In the genomic region with DNA sequence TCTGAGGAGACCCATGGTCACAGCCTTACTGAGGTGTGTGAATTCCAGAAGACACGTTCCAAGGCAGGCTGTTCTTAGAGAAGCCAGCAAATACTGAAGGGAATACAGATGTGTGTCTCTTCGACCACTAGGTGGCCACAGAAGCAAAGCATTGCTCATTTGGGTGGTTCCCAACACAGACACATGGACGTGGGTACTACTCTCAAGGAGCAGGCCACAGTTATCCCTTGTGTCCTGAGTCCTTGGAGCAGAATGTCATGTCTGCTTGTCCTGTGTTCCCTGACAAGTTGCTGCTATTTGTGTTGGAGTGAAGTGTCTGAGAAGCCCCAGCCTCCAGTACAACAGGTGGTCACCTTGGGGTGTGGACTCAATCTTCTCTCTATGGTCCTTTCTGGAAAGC, we compare ENCODE assay signal across 8 cellular contexts. TPM values are rescaled to one million over a fixed set of nuclear protein-coding genes. Genes with fewer than 3 reads are reported as not detected.
DNase-seq lines count a peak whose midpoint lies in the region; ATAC-seq and TF ChIP-seq lines count a peak whose summit lies in the region.

No MANE protein-coding gene starts in this region.

- no peak overlapping the region for H3K4me3 ChIP-seq in PC-9
- no peak overlapping the region for H3K4me3 ChIP-seq in fibroblast of the aortic adventitia (ENCODE audit: low read depth, low read length)
- no peak overlapping the region for H3K4me3 ChIP-seq in upper lobe of left lung

- 0% methylated on average over 1 to 3 of the region's 3 CpGs for WGBS in upper lobe of left lung, 2 donors

- CTCF ChIA-PET in PC-9 (lab: Charles Lee), result interaction anchor here (0.6 to 1.6 kb wide), 5 partner anchors 30 to 864 kb away, joined by 3 to 9 read pairs (median 4); partner anchors contain the start of gene HMOX2

- H3K27ac Mint-ChIP-seq in activated T-helper 2 cell treated with anti-CD3 and anti-CD28 coated beads, Interferon-gamma antibody, Interleukin-2, Interleukin-4, amounts not matched to agents 10 μg/mL and 5 μg/mL and 100 μg/mL, durations not matched to agents 14 hours and 24 hours and 36 hours, result peak overlapping the region; percentile 85

- POLR2A ChIA-PET in PC-9 (lab: Charles Lee; ENCODE audit: unreplicated experiment), result interaction anchor here (0.6 to 0.7 kb wide), 3 partner anchors 27 to 289 kb away, joined by 3 to 9 read pairs (median 4); no protein-coding TSS in a partner anchor

- H3K27me3 ChIP-seq in PC-9 (ENCODE audit: insufficient read depth, low read depth) (no peaks in the 10 kb centered on the region), upper lobe of left lung (no peaks in the 10 kb centered on the region)

- H3K4me1 ChIP-seq in PC-9 (replicated peaks; ENCODE audit: insufficient read depth), result 0 out of 2 replicates have a peak, but pooled peaks cover 1% of the 10 kb centered on the region
- H3K4me1 ChIP-seq in upper lobe of left lung, result peaks cover 13 to 31% (median 21%) of the 10 kb centered on the region in 4 donors

- peaks cover 47% of the 10 kb centered on the region for H3K4me1 Mint-ChIP-seq in activated T-helper 2 cell treated with anti-CD3 and anti-CD28 coated beads, Interferon-gamma antibody, Interleukin-2, Interleukin-4, amounts not matched to agents 10 μg/mL and 5 μg/mL and 100 μg/mL, durations not matched to agents 14 hours and 24 hours and 36 hours (ENCODE audit: low read depth)

- H3K4me3 Mint-ChIP-seq in activated T-helper 2 cell treated with anti-CD3 and anti-CD28 coated beads, Interferon-gamma antibody, Interleukin-2, Interleukin-4, amounts not matched to agents 10 μg/mL and 5 μg/mL and 100 μg/mL, durations not matched to agents 14 hours and 24 hours and 36 hours (ENCODE audit: low read depth), result peak overlapping the region; percentile 22

- TF ChIP-seq EP300 in upper lobe of left lung (IDR thresholded peaks at IDR 0.05), result no peak

- BruUV-seq in PC-9 (replicated peaks; lab: Mats Ljungman, UMichigan), result no TSS peak

- H3K9me3 ChIP-seq in PC-9 (ENCODE audit: insufficient read depth, low read depth) (no peaks in the 10 kb centered on the region), upper lobe of left lung (no peaks in the 10 kb centered on the region)

- ATAC-seq in upper lobe of left lung (ENCODE audit: low FRiP score in 2 of 2), result peak; percentile 81 to 88
- no peak for ATAC-seq in GM18873 (IDR thresholded peaks at IDR 0.05; ENCODE audit: low FRiP score, unreplicated experiment)

- intact Hi-C loops in PC-9 (cut with micrococcal nuclease; ENCODE audit: unreplicated experiment), result loop anchor here (1.0 to 10.0 kb wide), 2 partner anchors 79 to 588 kb away; partner anchors contain the start of gene EEF2KMT
- intact Hi-C loops in activated T-helper 2 cell treated with anti-CD3 and anti-CD28 coated beads, Interferon-gamma antibody, Interleukin-2, Interleukin-4, amounts not matched to agents 10 μg/mL and 5 μg/mL and 100 μg/mL, durations not matched to agents 14 hours and 24 hours and 36 hours (cut with micrococcal nuclease), result loop anchor here (1.0 to 2.0 kb wide), 3 partner anchors 30 to 79 kb away; no protein-coding TSS in a partner anchor

- DNase-seq in GM03348 (ENCODE audit: low spot score) (peak; percentile 88), HUDEP-2 (lab: John Stamatoyannopoulos, UW; ENCODE audit: unreplicated experiment in 76 of 76) (peak in 67 of 76 experiments; percentile 9 to 76 (median 45)), PC-9 (peak; percentile 50 to 57), fibroblast of the aortic adventitia (ENCODE audit: low read depth) (peak; percentile 89), occipital lobe (lab: John Stamatoyannopoulos, UW) (peak; percentile 57), upper lobe of left lung (peak in 1 of 2 donors; percentile 65)
- DNase-seq in activated T-helper 2 cell treated with anti-CD3 and anti-CD28 coated beads, Interferon-gamma antibody, Interleukin-2, Interleukin-4, amounts not matched to agents 10 μg/mL and 5 μg/mL and 100 μg/mL, durations not matched to agents 14 hours and 24 hours and 36 hours (ENCODE audit: low spot score), result peak; percentile 48

- no peak overlapping the region for H3K4me2 ChIP-seq in PC-9

- H4K20me1 ChIP-seq in PC-9 (ENCODE audit: insufficient read depth), result no peaks in the 10 kb centered on the region

- H3K27ac ChIP-seq in PC-9 (no peak overlapping the region), upper lobe of left lung (peak overlapping the region in 2 of 4 donors; percentile 54 to 79)

- no peaks in the 10 kb centered on the region for H3K9me2 ChIP-seq in PC-9 (ENCODE audit: insufficient read depth)

- no peaks in the 10 kb centered on the region for H3K36me3 ChIP-seq in PC-9 (ENCODE audit: low read depth)
- peaks cover 15 to 59% (median 47%) of the 10 kb centered on the region in 4 donors for H3K36me3 ChIP-seq in upper lobe of left lung

- no peaks in the 10 kb centered on the region for H3K27me3 Mint-ChIP-seq in activated T-helper 2 cell treated with anti-CD3 and anti-CD28 coated beads, Interferon-gamma antibody, Interleukin-2, Interleukin-4, amounts not matched to agents 10 μg/mL and 5 μg/mL and 100 μg/mL, durations not matched to agents 14 hours and 24 hours and 36 hours (ENCODE audit: low read depth)

- H2AFZ ChIP-seq in PC-9, result no peak overlapping the region

- H3K9me3 Mint-ChIP-seq in activated T-helper 2 cell treated with anti-CD3 and anti-CD28 coated beads, Interferon-gamma antibody, Interleukin-2, Interleukin-4, amounts not matched to agents 10 μg/mL and 5 μg/mL and 100 μg/mL, durations not matched to agents 14 hours and 24 hours and 36 hours, result no peaks in the 10 kb centered on the region

- TF ChIP-seq POLR2A in upper lobe of left lung (IDR thresholded peaks at IDR 0.05), result no peak

- peaks cover 6% of the 10 kb centered on the region; the same call in 1 of the 2 replicates for H3F3A ChIP-seq in PC-9 (ENCODE audit: insufficient read depth, low read depth)

- H3K36me3 Mint-ChIP-seq in activated T-helper 2 cell treated with anti-CD3 and anti-CD28 coated beads, Interferon-gamma antibody, Interleukin-2, Interleukin-4, amounts not matched to agents 10 μg/mL and 5 μg/mL and 100 μg/mL, durations not matched to agents 14 hours and 24 hours and 36 hours (ENCODE audit: low read depth), result peaks cover 43% of the 10 kb centered on the region

- TF ChIP-seq CTCF in PC-9 (conservative IDR thresholded peaks at IDR 0.05) (peak; percentile 87), fibroblast of the aortic adventitia (IDR thresholded peaks at IDR 0.05; ENCODE audit: insufficient read depth, low read length) (peak; percentile 89), upper lobe of left lung (IDR thresholded peaks at IDR 0.05) (peak; percentile 56 to 87 (median 79))

- H3K79me2 ChIP-seq in PC-9 (ENCODE audit: low read depth), result peaks cover 5% of the 10 kb centered on the region

RNA-seq across cellular contexts. Expression of gene HMOX2, which starts 30.3 kb away (rescaled TPM):
- 68.1 and 69.5 TPM in 2 replicates for total RNA-seq in PC-9 (2021)
- total RNA-seq in activated T-helper 2 cell treated with anti-CD3 and anti-CD28 coated beads, Interferon-gamma antibody, Interleukin-2, Interleukin-4, amounts not matched to agents 10 μg/mL and 5 μg/mL and 100 μg/mL, durations not matched to agents 14 hours and 24 hours and 36 hours, result 70.2 and 75.2 TPM in 2 replicates
- total RNA-seq in fibroblast of the aortic adventitia (ENCODE audit: low replicate concordance), result 24.8 and 30.5 TPM in 2 replicates
- total RNA-seq in occipital lobe, result 27.0 TPM
- 10 to 100 TPM; 22.0 to 93.9 (median 53.8) TPM for total RNA-seq in upper lobe of left lung

RNA-seq across cellular contexts. Expression of gene NMRAL1, which starts 32.0 kb away (rescaled TPM):
- total RNA-seq in PC-9 (2021) (118 and 141 TPM in 2 replicates), fibroblast of the aortic adventitia (ENCODE audit: low replicate concordance) (43.4 and 80.7 TPM in 2 replicates), occipital lobe (51.2 TPM), upper lobe of left lung (10 to 100 TPM; 34.4 to 80.7 (median 43.3) TPM)
- total RNA-seq in activated T-helper 2 cell treated with anti-CD3 and anti-CD28 coated beads, Interferon-gamma antibody, Interleukin-2, Interleukin-4, amounts not matched to agents 10 μg/mL and 5 μg/mL and 100 μg/mL, durations not matched to agents 14 hours and 24 hours and 36 hours, result 30.7 and 35.2 TPM in 2 replicates

RNA-seq across cellular contexts. Expression of gene CDIP1, which starts 32.1 kb away (rescaled TPM):
- total RNA-seq in PC-9 (2021) (10.7 and 18.4 TPM in 2 replicates), fibroblast of the aortic adventitia (ENCODE audit: low replicate concordance) (11.8 and 20.3 TPM in 2 replicates), occipital lobe (11.1 TPM), upper lobe of left lung (10 to 100 TPM in 5 of 6 donors, 1 to 10 TPM in 1; 7.3 to 27.0 (median 21.9) TPM)
- 46.0 and 47.9 TPM in 2 replicates for total RNA-seq in activated T-helper 2 cell treated with anti-CD3 and anti-CD28 coated beads, Interferon-gamma antibody, Interleukin-2, Interleukin-4, amounts not matched to agents 10 μg/mL and 5 μg/mL and 100 μg/mL, durations not matched to agents 14 hours and 24 hours and 36 hours

RNA-seq across cellular contexts. Expression of gene C16orf96, which starts 49.7 kb away (rescaled TPM):
- total RNA-seq in PC-9 (2021) (0.13 and 0.15 TPM in 2 replicates), fibroblast of the aortic adventitia (ENCODE audit: low replicate concordance) (under 0.01 TPM in 1 of 2 replicates, not detected in the other), occipital lobe (not detected), upper lobe of left lung (1 to 10 TPM in 1 of 6 donors, under 1 TPM in 4, not detected in 1; 0.24 to 1.0 (median 0.46) TPM)
- total RNA-seq in activated T-helper 2 cell treated with anti-CD3 and anti-CD28 coated beads, Interferon-gamma antibody, Interleukin-2, Interleukin-4, amounts not matched to agents 10 μg/mL and 5 μg/mL and 100 μg/mL, durations not matched to agents 14 hours and 24 hours and 36 hours, result 0.05 TPM in 1 of 2 replicates, not detected in the other
